Comparison of ENCODE assay signal across 13 cellular contexts in the genomic region with DNA sequence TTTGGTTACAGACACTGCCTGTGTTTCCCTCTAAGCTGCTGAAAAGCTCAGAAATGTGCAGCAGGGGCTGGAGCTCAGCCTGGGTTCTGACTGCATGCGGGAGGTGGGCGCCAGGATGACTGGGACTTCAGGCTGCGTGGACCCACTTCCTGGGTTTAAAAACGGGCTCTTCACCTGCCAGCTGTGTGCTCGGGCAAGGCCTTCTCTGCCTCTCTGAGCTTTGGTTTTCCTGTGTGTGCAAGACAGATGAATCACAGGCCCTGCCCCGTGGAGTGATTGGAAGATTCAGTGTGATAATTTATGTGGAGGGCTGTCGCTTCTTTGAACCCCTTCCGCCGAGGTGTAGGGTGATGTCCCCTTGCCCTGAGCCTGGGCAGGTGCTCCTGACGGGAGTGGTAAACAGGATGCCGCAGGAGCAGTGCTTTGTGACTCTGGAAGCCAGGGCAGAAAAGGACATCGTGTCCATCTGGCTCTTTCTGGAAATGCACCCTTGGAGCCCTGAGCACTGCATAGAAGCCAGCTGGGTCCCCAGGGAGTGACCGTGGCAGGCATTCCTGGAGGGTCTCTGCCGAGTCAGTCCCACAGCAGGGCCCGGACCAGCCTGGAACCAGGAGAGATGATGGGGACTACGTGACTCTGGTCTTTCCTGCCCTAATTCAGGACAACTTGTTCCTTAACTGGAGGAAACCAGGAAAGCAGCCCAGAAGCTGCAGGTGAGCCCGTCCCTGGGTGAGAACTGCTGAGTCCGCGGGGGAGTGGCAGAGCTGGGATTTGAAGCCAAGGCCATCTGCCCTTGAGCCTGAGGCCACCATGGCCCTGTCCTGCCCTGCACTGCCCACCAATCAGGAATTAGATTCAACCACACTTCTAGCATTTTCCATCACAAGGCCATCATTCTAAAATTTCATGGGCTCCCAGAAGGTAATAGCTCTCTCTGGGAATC. TPM values are rescaled to one million over a fixed set of nuclear protein-coding genes. Genes with fewer than 3 reads are reported as not detected.
A peak's percentile ranks its signal among the peaks of the same experiment; 100 is the strongest.
DNase-seq lines count a peak whose midpoint lies in the region; ATAC-seq and TF ChIP-seq lines count a peak whose summit lies in the region.
"Had no signal": no experiment of that assay in that cellular context is flagged by ENCODE, and none has a peak within 500 bp of the region (broad histone marks: within the 10 kb centered on the region; RNA-seq: fewer than 3 reads in every experiment).

No MANE protein-coding gene starts in this region.

- H3K9me2 ChIP-seq in GM23338 (ENCODE audit: insufficient read depth) = no peaks in the 10 kb centered on the region

- no peaks in the 10 kb centered on the region for H4K20me1 ChIP-seq in GM23338 (replicated peaks; ENCODE audit: insufficient read depth)

- peak overlapping the region; percentile 66 to 93 (median 76) for H3K27ac Mint-ChIP-seq in CD4-positive, alpha-beta memory T cell
- H3K27ac Mint-ChIP-seq in activated naive CD4-positive, alpha-beta T cell treated with anti-CD3 and anti-CD28 coated beads, Interleukin-2, amount 50 U/mL, for 24 hours = peak overlapping the region; percentile 99
- no peak overlapping the region for H3K27ac Mint-ChIP-seq in GM23338

- H3K4me1 Mint-ChIP-seq in CD4-positive, alpha-beta memory T cell = peaks cover 22 to 37% (median 29%) of the 10 kb centered on the region in 4 donors
- peaks cover 48% of the 10 kb centered on the region for H3K4me1 Mint-ChIP-seq in activated naive CD4-positive, alpha-beta T cell treated with anti-CD3 and anti-CD28 coated beads, Interleukin-2, amount 50 U/mL, for 24 hours
- peaks cover 2% of the 10 kb centered on the region; the same call in 1 of the 3 replicates for H3K4me1 Mint-ChIP-seq in GM23338

- no peaks in the 10 kb centered on the region for H3K27me3 ChIP-seq in CD4-positive, alpha-beta memory T cell (ENCODE audit: insufficient read depth, low read length)
- no peaks in the 10 kb centered on the region for H3K27me3 ChIP-seq in GM23338 (ENCODE audit: insufficient read depth)

- H3K36me3 ChIP-seq in CD4-positive, alpha-beta memory T cell (ENCODE audit: insufficient read depth, low read length) = no peaks in the 10 kb centered on the region
- no peaks in the 10 kb centered on the region for H3K36me3 ChIP-seq in GM23338 (ENCODE audit: insufficient read depth)

- peaks cover 34% of the 10 kb centered on the region for H3K4me1 ChIP-seq in CD4-positive, alpha-beta memory T cell (ENCODE audit: insufficient read depth, low read length)
- H3K4me1 ChIP-seq in GM23338 (ENCODE audit: insufficient read depth) = no peaks in the 10 kb centered on the region

- POLR2A ChIA-PET in CD4-positive, alpha-beta memory T cell (lab: Charles Lee; ENCODE audit: partially characterized antibody) = interaction anchor here (0.8 to 2.5 kb wide), 6 partner anchors 23 to 119 kb away, joined by 4 to 7 read pairs (median 6); partner anchors contain the start of gene SLC7A5

- ATAC-seq in GM23338 = no peak; the same call in 2 of the 3 replicates
- no peak for ATAC-seq in HG02981 (IDR thresholded peaks at IDR 0.05; ENCODE audit: unreplicated experiment)

- no peaks in the 10 kb centered on the region for H3K27me3 Mint-ChIP-seq in CD4-positive, alpha-beta memory T cell
- H3K27me3 Mint-ChIP-seq in activated naive CD4-positive, alpha-beta T cell treated with anti-CD3 and anti-CD28 coated beads, Interleukin-2, amount 50 U/mL, for 24 hours = no peaks in the 10 kb centered on the region
- H3K27me3 Mint-ChIP-seq in GM23338 (ENCODE audit: insufficient read depth, low read depth, poor library complexity) = peaks cover 8% of the 10 kb centered on the region

- no peaks in the 10 kb centered on the region for H3K9me3 Mint-ChIP-seq in CD4-positive, alpha-beta memory T cell
- no peaks in the 10 kb centered on the region for H3K9me3 Mint-ChIP-seq in activated naive CD4-positive, alpha-beta T cell treated with anti-CD3 and anti-CD28 coated beads, Interleukin-2, amount 50 U/mL, for 24 hours
- H3K9me3 Mint-ChIP-seq in GM23338 = no peaks in the 10 kb centered on the region

- no peaks in the 10 kb centered on the region for H3K79me2 ChIP-seq in GM23338 (replicated peaks; ENCODE audit: insufficient read depth)

- H3K4me3 ChIP-seq in CD4-positive, alpha-beta memory T cell (ENCODE audit: low read length in 2 of 2) = no peak overlapping the region
- H3K4me3 ChIP-seq in GM23338 = no peak overlapping the region
- H3K4me3 ChIP-seq: lung had no signal

- H3K27ac ChIP-seq in CD4-positive, alpha-beta memory T cell (ENCODE audit: low read depth, low read length) = peak overlapping the region; percentile 34
- no peak overlapping the region for H3K27ac ChIP-seq in GM23338 (ENCODE audit: low read depth)

- H3K9me3 ChIP-seq in CD4-positive, alpha-beta memory T cell (ENCODE audit: control insufficient read depth in 1 of 2, low read length in 2 of 2) = no peaks in the 10 kb centered on the region

- peak in 3 of 5 donors; percentile 15 to 72 (median 33) for DNase-seq in CD4-positive, alpha-beta memory T cell
- peak; percentile 22 to 53 for DNase-seq in activated CD4-positive, alpha-beta T cell treated with anti-CD3 and anti-CD28 coated beads for 24 hours (ENCODE audit: low read depth in 2 of 2)
- DNase-seq in stimulated activated CD4-positive, alpha-beta T cell treated with anti-CD3 and anti-CD28 coated beads, Interleukin-1b, Interleukin-23, amount 100 ng/mL, for 4 hours (ENCODE audit: low read depth in 2 of 2) = peak; percentile 41 to 55
- DNase-seq in GM23338 (ENCODE audit: low spot score) (no peak), foreskin melanocyte (no peak), middle frontal gyrus (ENCODE audit: extremely low spot score, low spot score) (no peak)
- DNase-seq: H7, NCI-H524 treated with DMSO at 0.1 percent for 48 hours had no signal

- H2AFZ ChIP-seq in GM23338 = no peak overlapping the region

- intact Hi-C loops in CD4-positive, alpha-beta memory T cell (cut with micrococcal nuclease) = no loop called here

- H3K36me3 Mint-ChIP-seq in CD4-positive, alpha-beta memory T cell = no peaks in the 10 kb centered on the region
- H3K36me3 Mint-ChIP-seq in activated naive CD4-positive, alpha-beta T cell treated with anti-CD3 and anti-CD28 coated beads, Interleukin-2, amount 50 U/mL, for 24 hours = no peaks in the 10 kb centered on the region
- H3K36me3 Mint-ChIP-seq in GM23338 (ENCODE audit: low read depth) = no peaks in the 10 kb centered on the region

- H3F3A ChIP-seq in GM23338 (replicated peaks; ENCODE audit: low read depth) = no peaks in the 10 kb centered on the region

- no peak for TF ChIP-seq CTCF in GM23338 (conservative IDR thresholded peaks at IDR 0.05; ENCODE audit: low read depth in 2 of 2)

- H3K4me3 Mint-ChIP-seq in CD4-positive, alpha-beta memory T cell = peak overlapping the region; percentile 33 to 83 (median 73)
- peak overlapping the region; percentile 82 for H3K4me3 Mint-ChIP-seq in activated naive CD4-positive, alpha-beta T cell treated with anti-CD3 and anti-CD28 coated beads, Interleukin-2, amount 50 U/mL, for 24 hours
- no peak overlapping the region for H3K4me3 Mint-ChIP-seq in GM23338

- no peak overlapping the region for H3K4me2 ChIP-seq in GM23338

- CTCF ChIA-PET in CD4-positive, alpha-beta memory T cell (lab: Charles Lee; ENCODE audit: partially characterized antibody) = interaction anchor here (0.7 to 7.6 kb wide), 9 partner anchors 8 to 128 kb away, joined by 3 to 37 read pairs (median 6); partner anchors contain the start of gene SLC7A5

TF ChIP-seq in GM23338, 12 proteins besides CTCF, POLR2A, EP300 and RAD21:
- TF ChIP-seq, protein P1, sequence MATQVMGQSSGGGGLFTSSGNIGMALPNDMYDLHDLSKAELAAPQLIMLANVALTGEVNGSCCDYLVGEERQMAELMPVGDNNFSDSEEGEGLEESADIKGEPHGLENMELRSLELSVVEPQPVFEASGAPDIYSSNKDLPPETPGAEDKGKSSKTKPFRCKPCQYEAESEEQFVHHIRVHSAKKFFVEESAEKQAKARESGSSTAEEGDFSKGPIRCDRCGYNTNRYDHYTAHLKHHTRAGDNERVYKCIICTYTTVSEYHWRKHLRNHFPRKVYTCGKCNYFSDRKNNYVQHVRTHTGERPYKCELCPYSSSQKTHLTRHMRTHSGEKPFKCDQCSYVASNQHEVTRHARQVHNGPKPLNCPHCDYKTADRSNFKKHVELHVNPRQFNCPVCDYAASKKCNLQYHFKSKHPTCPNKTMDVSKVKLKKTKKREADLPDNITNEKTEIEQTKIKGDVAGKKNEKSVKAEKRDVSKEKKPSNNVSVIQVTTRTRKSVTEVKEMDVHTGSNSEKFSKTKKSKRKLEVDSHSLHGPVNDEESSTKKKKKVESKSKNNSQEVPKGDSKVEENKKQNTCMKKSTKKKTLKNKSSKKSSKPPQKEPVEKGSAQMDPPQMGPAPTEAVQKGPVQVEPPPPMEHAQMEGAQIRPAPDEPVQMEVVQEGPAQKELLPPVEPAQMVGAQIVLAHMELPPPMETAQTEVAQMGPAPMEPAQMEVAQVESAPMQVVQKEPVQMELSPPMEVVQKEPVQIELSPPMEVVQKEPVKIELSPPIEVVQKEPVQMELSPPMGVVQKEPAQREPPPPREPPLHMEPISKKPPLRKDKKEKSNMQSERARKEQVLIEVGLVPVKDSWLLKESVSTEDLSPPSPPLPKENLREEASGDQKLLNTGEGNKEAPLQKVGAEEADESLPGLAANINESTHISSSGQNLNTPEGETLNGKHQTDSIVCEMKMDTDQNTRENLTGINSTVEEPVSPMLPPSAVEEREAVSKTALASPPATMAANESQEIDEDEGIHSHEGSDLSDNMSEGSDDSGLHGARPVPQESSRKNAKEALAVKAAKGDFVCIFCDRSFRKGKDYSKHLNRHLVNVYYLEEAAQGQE (IDR thresholded peaks at IDR 0.05; ENCODE audit: unreplicated experiment) = no peak
TF ChIP-seq in GM23338: peak in this region for 0.

RNA-seq across cellular contexts. Expression of gene SLC7A5, which starts 28.5 kb away (rescaled TPM):
- total RNA-seq in CD4-positive, alpha-beta memory T cell = 10 to 100 TPM; 12.0 to 13.5 TPM
- 1 to 10 TPM; 3.5 to 6.4 TPM for polyA plus RNA-seq in CD4-positive, alpha-beta memory T cell
- 328 and 386 TPM in 2 replicates for total RNA-seq in GM23338 (2014; rRNA removed; shearing (Covaris generic))
- polyA plus RNA-seq in GM23338 (2016; fragmentation: Nextera tagmentation; extraction: Ambion mirVana) = 107 and 109 TPM in 2 replicates

RNA-seq across cellular contexts. Expression of gene CA5A, which starts 38.5 kb away (rescaled TPM):
- not detected for total RNA-seq in CD4-positive, alpha-beta memory T cell
- not detected for polyA plus RNA-seq in CD4-positive, alpha-beta memory T cell
- not detected in 2 replicates for total RNA-seq in GM23338 (2014; rRNA removed; shearing (Covaris generic))
- polyA plus RNA-seq in GM23338 (2016; fragmentation: Nextera tagmentation; extraction: Ambion mirVana) = not detected in 2 replicates
- total RNA-seq: activated CD8-positive, alpha-beta memory T cell treated with anti-CD3 and anti-CD28 coated beads for 36 hours; esophagus mucosa; H7 had no signal

RNA-seq across cellular contexts. Expression of gene BANP, which starts 53.4 kb away (rescaled TPM):
- total RNA-seq in CD4-positive, alpha-beta memory T cell = 10 to 100 TPM; 61.8 to 72.7 TPM
- 10 to 100 TPM; 10.7 to 26.4 TPM for polyA plus RNA-seq in CD4-positive, alpha-beta memory T cell
- total RNA-seq in GM23338 (2014; rRNA removed; shearing (Covaris generic)) = 30.0 and 48.0 TPM in 2 replicates
- polyA plus RNA-seq in GM23338 (2016; fragmentation: Nextera tagmentation; extraction: Ambion mirVana) = 22.3 and 22.6 TPM in 2 replicates

Comparison
In these comparisons a context has a peak if more than half of its experiments do, and no peak if none do; other contexts are left out.
1. DNase-seq: peak in CD4-positive, alpha-beta memory T cell (3 of 5), activated CD4-positive, alpha-beta T cell treated with anti-CD3 and anti-CD28 coated beads for 24 hours (2 of 2) and stimulated activated CD4-positive, alpha-beta T cell treated with anti-CD3 and anti-CD28 coated beads, Interleukin-1b, Interleukin-23, amount 100 ng/mL, for 4 hours (2 of 2); none in GM23338 (single experiment), foreskin melanocyte (single experiment) and middle frontal gyrus (single experiment).
2. RNA of gene SLC7A5, which starts 28.5 kb away (total RNA-seq): 328 to 386 TPM in GM23338; 12.0 to 13.5 TPM in CD4-positive, alpha-beta memory T cell; every median in the first group is over 10 times any median in the second.